21 cellular contexts compared by ENCODE assay signal in the genomic region with DNA sequence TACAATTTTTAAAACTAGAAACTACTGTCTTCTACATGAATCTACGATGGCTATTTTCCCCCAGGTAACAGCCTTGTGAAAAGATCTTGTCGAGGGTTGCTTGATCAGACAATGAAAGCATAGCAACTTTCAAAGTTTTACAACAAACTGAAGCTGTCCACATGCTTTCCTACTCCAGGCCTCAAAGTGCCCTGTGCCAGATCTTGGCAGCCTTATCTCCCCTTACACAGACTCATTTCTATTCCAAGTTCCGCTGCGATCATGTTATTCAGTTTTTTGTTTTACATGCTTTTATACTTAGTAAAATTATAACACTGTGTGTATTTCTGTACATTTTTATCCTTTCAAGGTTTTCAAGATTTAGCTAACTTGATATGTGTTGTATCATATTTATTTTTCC.
DNase-seq lines count a peak whose midpoint lies in the region; ATAC-seq and TF ChIP-seq lines count a peak whose summit lies in the region.
"Had no signal": no experiment of that assay in that cellular context is flagged by ENCODE, and none has a peak within 500 bp of the region (broad histone marks: within the 10 kb centered on the region; RNA-seq: fewer than 3 reads in every experiment).

No MANE protein-coding gene starts in this region.

- ATAC-seq in psoas muscle (no peak), esophagus mucosa (no peak), HG02642 (IDR thresholded peaks at IDR 0.05; ENCODE audit: poor library complexity, unreplicated experiment) (no peak)
- ATAC-seq: A549 had no signal

- DNase-seq in cardiac muscle cell (ENCODE audit: low read depth in 1 of 2, low spot score in 1 of 2) = peak; percentile 2 to 27
- no peak for DNase-seq in right atrium auricular region (ENCODE audit: low spot score)
- DNase-seq in OCI-M1 (lab: John Stamatoyannopoulos, UW) = peak; percentile 89
- DNase-seq in erythroblast (lab: John Stamatoyannopoulos, UW) = peak; percentile 40 to 63
- no peak for DNase-seq in psoas muscle
- DNase-seq: 8988T; ACHN; AML-193; BE2C; CD4-positive, alpha-beta T cell; CD8-positive, alpha-beta memory T cell; COR-L47; DMS153; DND-41; GM23248; H7; HCEC 1CT had no signal

- H3K4me3 ChIP-seq in cardiac muscle cell (no peak overlapping the region), right atrium auricular region (no peak overlapping the region), psoas muscle (no peak overlapping the region)
- H3K4me3 ChIP-seq: A549; BLaER1 treated with 17β-estradiol and CSF1 and Interleukin-3, amounts not matched to agents 10 nM and 100 nM; GM23248 had no signal

- H3K4me1 ChIP-seq in cardiac muscle cell (ENCODE audit: low read depth) (peaks cover 12% of the 10 kb centered on the region), right atrium auricular region (no peaks in the 10 kb centered on the region), psoas muscle (no peaks in the 10 kb centered on the region)
- H3K4me1 ChIP-seq: A549, BE2C had no signal

- no peak for TF ChIP-seq POLR2A in erythroblast (IDR thresholded peaks at IDR 0.05; ENCODE audit: low read length)

- intact Hi-C loops in psoas muscle (cut with DNase I) = no loop called here

- H3K27ac ChIP-seq in cardiac muscle cell (peak overlapping the region; percentile 71), right atrium auricular region (no peak overlapping the region), psoas muscle (no peak overlapping the region)
- H3K27ac ChIP-seq: A549; BLaER1 treated with 17β-estradiol and CSF1 and Interleukin-3, amounts not matched to agents 10 nM and 100 nM; GM23248 had no signal

- no peaks in the 10 kb centered on the region for H3K9me3 ChIP-seq in cardiac muscle cell (ENCODE audit: low read depth)
- H3K9me3 ChIP-seq in right atrium auricular region = no peaks in the 10 kb centered on the region
- H3K9me3 ChIP-seq in psoas muscle = no peaks in the 10 kb centered on the region
- H3K9me3 ChIP-seq: A549; BE2C; BLaER1 treated with 17β-estradiol and CSF1 and Interleukin-3, amounts not matched to agents 10 nM and 100 nM had no signal

- TF ChIP-seq CTCF in cardiac muscle cell (IDR thresholded peaks at IDR 0.05; ENCODE audit: low read depth, low read length) (no peak), right atrium auricular region (IDR thresholded peaks at IDR 0.05) (no peak), psoas muscle (IDR thresholded peaks at IDR 0.05) (no peak)

- 86 to 92% (median 88%) methylated on average over 4 of the region's 4 CpGs for WGBS in psoas muscle, 3 donors

- H3K36me3 ChIP-seq in cardiac muscle cell = no peaks in the 10 kb centered on the region
- no peaks in the 10 kb centered on the region for H3K36me3 ChIP-seq in right atrium auricular region
- H3K36me3 ChIP-seq in psoas muscle (ENCODE audit: insufficient read depth in 1 of 2, low read depth in 1 of 2) = no peaks in the 10 kb centered on the region
- H3K36me3 ChIP-seq: BE2C; BLaER1 treated with 17β-estradiol and CSF1 and Interleukin-3, amounts not matched to agents 10 nM and 100 nM had no signal

- no peaks in the 10 kb centered on the region for H3K27me3 ChIP-seq in cardiac muscle cell
- no peaks in the 10 kb centered on the region for H3K27me3 ChIP-seq in right atrium auricular region
- no peaks in the 10 kb centered on the region for H3K27me3 ChIP-seq in psoas muscle (ENCODE audit: insufficient read depth in 3 of 3, low read length in 2 of 3)
- H3K27me3 ChIP-seq: BE2C; BLaER1 treated with 17β-estradiol and CSF1 and Interleukin-3, amounts not matched to agents 10 nM and 100 nM had no signal

Comparison
In these comparisons a context has a peak if more than half of its experiments do, and no peak if none do; other contexts are left out.
1. DNase-seq: peak in cardiac muscle cell (2 of 2), OCI-M1 (single experiment) and erythroblast (2 of 2); none in right atrium auricular region (single experiment) and psoas muscle (0 of 2).